Comparison of ENCODE assay signal across 1 cellular context in the genomic region with DNA sequence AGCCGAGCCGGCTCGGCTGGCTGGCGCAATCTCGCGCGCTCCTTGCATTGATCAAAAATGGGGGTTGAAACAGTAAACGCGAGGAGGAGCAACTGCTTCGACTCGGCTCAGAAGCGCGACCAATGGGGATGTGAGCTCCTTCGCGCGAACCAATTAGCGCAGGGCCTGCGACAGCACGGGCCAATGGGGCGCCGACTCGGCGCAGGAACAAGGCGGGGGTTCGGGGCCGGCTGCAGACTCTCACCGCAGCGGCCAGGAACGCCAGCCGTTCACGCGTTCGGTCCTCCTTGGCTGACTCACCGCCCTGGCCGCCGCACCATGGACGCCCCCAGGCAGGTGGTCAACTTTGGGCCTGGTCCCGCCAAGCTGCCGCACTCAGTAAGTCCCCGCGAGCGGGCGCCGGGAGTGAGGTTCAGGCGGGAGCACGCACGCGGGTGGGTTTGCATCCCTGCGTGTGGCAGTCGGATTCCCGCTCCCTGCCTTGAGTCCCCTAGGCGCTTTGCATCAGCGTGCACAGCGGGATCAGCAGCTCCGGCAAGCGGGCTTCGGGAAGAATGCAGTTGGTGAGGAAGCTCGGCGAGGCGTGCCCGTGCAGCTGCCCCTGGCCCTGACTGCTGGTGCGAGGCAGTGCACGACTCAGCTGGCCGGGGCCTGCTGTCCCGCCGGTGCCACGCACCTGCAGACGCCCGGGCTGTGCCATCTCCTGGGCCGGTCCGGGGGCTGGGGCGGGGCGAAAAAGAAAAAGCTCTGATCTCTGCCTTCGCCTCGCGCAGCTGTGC.
TF ChIP-seq lines count a peak whose summit lies in the region.

A gene (plus strand): TSS at position 233 of the 779 bp plus-strand sequence. CDS start 86 bp downstream, at position 319.

TF ChIP-seq in HepG2, 621 proteins besides CTCF, POLR2A, EP300 and RAD21 (continued from another document and continues in another):
- TF ChIP-seq, protein P1, sequence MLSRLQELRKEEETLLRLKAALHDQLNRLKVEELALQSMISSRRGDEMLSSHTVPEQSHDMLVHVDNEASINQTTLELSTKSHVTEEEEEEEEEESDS (CRISPR knock-in tag; IDR thresholded peaks at IDR 0.05; ENCODE audit: borderline replicate concordance), result 0 out of 2 replicates have a peak, but pooled peaks have one; percentile 72
- TF ChIP-seq, protein P2, sequence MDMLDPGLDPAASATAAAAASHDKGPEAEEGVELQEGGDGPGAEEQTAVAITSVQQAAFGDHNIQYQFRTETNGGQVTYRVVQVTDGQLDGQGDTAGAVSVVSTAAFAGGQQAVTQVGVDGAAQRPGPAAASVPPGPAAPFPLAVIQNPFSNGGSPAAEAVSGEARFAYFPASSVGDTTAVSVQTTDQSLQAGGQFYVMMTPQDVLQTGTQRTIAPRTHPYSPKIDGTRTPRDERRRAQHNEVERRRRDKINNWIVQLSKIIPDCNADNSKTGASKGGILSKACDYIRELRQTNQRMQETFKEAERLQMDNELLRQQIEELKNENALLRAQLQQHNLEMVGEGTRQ (IDR thresholded peaks at IDR 0.05; ENCODE audit: low read depth, low read length), result no peak
- TF ChIP-seq, protein P2 (CRISPR knock-in tag; IDR thresholded peaks at IDR 0.05; ENCODE audit: borderline replicate concordance), result peak; percentile 49; the same call in 1 of the 2 replicates
- TF ChIP-seq ZNF777 (CRISPR knock-in tag; IDR thresholded peaks at IDR 0.05), result 0 out of 2 replicates have a peak, but pooled peaks have one; percentile 30
- TF ChIP-seq ZNF720 (CRISPR knock-in tag; IDR thresholded peaks at IDR 0.05), result no peak
- TF ChIP-seq, protein P3, sequence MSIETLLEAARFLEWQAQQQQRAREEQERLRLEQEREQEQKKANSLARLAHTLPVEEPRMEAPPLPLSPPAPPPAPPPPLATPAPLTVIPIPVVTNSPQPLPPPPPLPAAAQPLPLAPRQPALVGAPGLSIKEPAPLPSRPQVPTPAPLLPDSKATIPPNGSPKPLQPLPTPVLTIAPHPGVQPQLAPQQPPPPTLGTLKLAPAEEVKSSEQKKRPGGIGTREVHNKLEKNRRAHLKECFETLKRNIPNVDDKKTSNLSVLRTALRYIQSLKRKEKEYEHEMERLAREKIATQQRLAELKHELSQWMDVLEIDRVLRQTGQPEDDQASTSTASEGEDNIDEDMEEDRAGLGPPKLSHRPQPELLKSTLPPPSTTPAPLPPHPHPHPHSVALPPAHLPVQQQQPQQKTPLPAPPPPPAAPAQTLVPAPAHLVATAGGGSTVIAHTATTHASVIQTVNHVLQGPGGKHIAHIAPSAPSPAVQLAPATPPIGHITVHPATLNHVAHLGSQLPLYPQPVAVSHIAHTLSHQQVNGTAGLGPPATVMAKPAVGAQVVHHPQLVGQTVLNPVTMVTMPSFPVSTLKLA (IDR thresholded peaks at IDR 0.05), result no peak
- TF ChIP-seq, protein P4, sequence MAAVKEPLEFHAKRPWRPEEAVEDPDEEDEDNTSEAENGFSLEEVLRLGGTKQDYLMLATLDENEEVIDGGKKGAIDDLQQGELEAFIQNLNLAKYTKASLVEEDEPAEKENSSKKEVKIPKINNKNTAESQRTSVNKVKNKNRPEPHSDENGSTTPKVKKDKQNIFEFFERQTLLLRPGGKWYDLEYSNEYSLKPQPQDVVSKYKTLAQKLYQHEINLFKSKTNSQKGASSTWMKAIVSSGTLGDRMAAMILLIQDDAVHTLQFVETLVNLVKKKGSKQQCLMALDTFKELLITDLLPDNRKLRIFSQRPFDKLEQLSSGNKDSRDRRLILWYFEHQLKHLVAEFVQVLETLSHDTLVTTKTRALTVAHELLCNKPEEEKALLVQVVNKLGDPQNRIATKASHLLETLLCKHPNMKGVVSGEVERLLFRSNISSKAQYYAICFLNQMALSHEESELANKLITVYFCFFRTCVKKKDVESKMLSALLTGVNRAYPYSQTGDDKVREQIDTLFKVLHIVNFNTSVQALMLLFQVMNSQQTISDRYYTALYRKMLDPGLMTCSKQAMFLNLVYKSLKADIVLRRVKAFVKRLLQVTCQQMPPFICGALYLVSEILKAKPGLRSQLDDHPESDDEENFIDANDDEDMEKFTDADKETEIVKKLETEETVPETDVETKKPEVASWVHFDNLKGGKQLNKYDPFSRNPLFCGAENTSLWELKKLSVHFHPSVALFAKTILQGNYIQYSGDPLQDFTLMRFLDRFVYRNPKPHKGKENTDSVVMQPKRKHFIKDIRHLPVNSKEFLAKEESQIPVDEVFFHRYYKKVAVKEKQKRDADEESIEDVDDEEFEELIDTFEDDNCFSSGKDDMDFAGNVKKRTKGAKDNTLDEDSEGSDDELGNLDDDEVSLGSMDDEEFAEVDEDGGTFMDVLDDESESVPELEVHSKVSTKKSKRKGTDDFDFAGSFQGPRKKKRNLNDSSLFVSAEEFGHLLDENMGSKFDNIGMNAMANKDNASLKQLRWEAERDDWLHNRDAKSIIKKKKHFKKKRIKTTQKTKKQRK (IDR thresholded peaks at IDR 0.05; ENCODE audit: low read length), result no peak
- TF ChIP-seq BHLHE40 (IDR thresholded peaks at IDR 0.05; ENCODE audit: low read length), result no peak
- peak; percentile 43; the same call in 1 of the 2 replicates for TF ChIP-seq MED1 (CRISPR knock-in tag; IDR thresholded peaks at IDR 0.05)
- 0 out of 2 replicates have a peak, but pooled peaks have one; percentile 31 for TF ChIP-seq ZKSCAN8 (CRISPR knock-in tag; IDR thresholded peaks at IDR 0.05; ENCODE audit: borderline replicate concordance)
- no peak for TF ChIP-seq CBX2 (IDR thresholded peaks at IDR 0.05; ENCODE audit: low read depth, low read length)
- no peak for TF ChIP-seq CBX2 (CRISPR knock-in tag; IDR thresholded peaks at IDR 0.05; ENCODE audit: low read depth)
- TF ChIP-seq, protein P5, sequence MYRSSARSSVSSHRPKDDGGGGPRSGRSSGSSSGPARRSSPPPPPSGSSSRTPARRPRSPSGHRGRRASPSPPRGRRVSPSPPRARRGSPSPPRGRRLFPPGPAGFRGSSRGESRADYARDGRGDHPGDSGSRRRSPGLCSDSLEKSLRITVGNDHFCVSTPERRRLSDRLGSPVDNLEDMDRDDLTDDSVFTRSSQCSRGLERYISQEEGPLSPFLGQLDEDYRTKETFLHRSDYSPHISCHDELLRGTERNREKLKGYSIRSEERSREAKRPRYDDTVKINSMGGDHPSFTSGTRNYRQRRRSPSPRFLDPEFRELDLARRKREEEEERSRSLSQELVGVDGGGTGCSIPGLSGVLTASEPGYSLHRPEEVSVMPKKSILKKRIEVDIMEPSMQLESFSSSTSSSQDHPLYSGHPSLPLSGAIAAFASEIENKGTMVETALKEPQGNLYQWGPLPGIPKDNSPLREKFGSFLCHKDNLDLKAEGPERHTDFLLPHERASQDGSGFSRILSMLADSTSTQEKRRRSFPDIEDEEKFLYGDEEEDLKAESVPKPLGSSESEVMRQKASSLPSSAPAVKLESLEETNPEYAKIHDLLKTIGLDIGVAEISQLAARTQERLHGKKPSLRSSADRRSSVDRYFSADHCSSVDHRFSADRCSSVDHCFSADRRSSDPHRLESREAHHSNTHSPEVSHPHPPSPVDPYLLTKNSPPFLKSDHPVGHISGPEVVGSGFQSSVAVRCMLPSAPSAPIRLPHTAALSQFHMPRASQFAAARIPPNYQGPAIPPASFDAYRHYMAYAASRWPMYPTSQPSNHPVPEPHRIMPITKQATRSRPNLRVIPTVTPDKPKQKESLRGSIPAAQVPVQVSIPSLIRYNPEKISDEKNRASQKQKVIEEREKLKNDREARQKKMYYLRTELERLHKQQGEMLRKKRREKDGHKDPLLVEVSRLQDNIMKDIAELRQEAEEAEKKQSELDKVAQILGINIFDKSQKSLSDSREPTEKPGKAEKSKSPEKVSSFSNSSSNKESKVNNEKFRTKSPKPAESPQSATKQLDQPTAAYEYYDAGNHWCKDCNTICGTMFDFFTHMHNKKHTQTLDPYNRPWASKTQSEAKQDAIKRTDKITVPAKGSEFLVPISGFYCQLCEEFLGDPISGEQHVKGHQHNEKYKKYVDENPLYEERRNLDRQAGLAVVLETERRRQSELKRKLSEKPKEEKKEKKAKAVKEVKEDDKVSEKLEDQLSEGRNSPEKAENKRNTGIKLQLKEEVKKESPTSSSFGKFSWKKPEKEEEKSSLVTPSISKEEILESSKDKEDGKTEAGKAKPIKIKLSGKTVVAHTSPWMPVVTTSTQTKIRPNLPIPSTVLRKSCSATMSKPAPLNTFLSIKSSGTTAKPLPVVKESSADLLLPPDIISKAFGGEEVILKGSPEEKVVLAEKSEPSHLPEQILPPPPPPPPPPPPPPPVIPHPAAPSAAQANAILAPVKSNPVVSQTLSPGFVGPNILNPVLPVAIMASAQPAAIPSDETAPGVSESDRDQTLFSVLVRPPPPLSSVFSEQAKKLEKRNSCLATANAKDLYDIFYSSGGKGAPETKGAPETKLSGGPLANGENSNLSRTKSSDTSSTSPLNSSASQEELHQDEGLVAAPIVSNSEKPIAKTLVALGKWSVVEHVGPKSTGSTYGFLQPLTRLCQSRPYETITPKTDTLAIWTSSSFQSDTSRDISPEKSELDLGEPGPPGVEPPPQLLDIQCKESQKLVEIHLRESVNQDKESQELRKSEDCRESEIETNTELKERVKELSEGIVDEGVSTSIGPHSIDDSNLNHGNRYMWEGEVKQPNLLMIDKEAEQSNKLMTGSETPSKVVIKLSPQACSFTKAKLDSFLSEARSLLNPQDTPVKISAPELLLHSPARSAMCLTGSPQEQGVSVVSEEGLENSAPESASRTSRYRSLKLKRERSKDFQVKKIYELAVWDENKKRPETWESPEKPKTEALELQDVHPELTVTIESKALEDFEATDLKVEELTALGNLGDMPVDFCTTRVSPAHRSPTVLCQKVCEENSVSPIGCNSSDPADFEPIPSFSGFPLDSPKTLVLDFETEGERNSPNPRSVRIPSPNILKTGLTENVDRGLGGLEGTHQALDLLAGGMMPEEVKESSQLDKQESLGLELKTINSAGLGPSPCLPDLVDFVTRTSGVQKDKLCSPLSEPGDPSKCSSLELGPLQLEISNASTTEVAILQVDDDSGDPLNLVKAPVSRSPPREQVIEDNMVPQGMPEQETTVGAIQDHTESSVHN (CRISPR knock-in tag; IDR thresholded peaks at IDR 0.05), result 0 out of 2 replicates have a peak, but pooled peaks have one; percentile 12
- TF ChIP-seq, protein P6, sequence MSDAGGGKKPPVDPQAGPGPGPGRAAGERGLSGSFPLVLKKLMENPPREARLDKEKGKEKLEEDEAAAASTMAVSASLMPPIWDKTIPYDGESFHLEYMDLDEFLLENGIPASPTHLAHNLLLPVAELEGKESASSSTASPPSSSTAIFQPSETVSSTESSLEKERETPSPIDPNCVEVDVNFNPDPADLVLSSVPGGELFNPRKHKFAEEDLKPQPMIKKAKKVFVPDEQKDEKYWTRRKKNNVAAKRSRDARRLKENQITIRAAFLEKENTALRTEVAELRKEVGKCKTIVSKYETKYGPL (CRISPR knock-in tag; IDR thresholded peaks at IDR 0.05), result peak; percentile 69
- peak; percentile 98 for TF ChIP-seq RFXAP (CRISPR knock-in tag; IDR thresholded peaks at IDR 0.05; ENCODE audit: borderline replicate concordance)
- TF ChIP-seq, protein P7, sequence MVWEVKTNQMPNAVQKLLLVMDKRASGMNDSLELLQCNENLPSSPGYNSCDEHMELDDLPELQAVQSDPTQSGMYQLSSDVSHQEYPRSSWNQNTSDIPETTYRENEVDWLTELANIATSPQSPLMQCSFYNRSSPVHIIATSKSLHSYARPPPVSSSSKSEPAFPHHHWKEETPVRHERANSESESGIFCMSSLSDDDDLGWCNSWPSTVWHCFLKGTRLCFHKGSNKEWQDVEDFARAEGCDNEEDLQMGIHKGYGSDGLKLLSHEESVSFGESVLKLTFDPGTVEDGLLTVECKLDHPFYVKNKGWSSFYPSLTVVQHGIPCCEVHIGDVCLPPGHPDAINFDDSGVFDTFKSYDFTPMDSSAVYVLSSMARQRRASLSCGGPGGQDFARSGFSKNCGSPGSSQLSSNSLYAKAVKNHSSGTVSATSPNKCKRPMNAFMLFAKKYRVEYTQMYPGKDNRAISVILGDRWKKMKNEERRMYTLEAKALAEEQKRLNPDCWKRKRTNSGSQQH (CRISPR knock-in tag; IDR thresholded peaks at IDR 0.05; ENCODE audit: low read depth), result peak; percentile 61; the same call in 1 of the 2 replicates
- TF ChIP-seq ZNF782 (CRISPR knock-in tag; IDR thresholded peaks at IDR 0.05; ENCODE audit: borderline replicate concordance), result no peak
- TF ChIP-seq CEBPB (IDR thresholded peaks at IDR 0.05; ENCODE audit: borderline replicate concordance, low read depth, low read length), result peak; percentile 96
- no peak; the same call in 1 of the 2 replicates for TF ChIP-seq ZNF292 (CRISPR knock-in tag; IDR thresholded peaks at IDR 0.05; ENCODE audit: borderline replicate concordance, low read depth)
- no peak for TF ChIP-seq ZSCAN25 (CRISPR knock-in tag; IDR thresholded peaks at IDR 0.05)
- no peak for TF ChIP-seq ZSCAN29 (CRISPR knock-in tag; conservative IDR thresholded peaks at IDR 0.05)
- no peak for TF ChIP-seq ZNF781 (CRISPR knock-in tag; IDR thresholded peaks at IDR 0.05; ENCODE audit: borderline replicate concordance, not compliant biosample characterization)
- peak; percentile 67; the same call in 1 of the 2 replicates for TF ChIP-seq ZNF558 (CRISPR knock-in tag; IDR thresholded peaks at IDR 0.05; ENCODE audit: borderline replicate concordance)
- TF ChIP-seq, protein P8, sequence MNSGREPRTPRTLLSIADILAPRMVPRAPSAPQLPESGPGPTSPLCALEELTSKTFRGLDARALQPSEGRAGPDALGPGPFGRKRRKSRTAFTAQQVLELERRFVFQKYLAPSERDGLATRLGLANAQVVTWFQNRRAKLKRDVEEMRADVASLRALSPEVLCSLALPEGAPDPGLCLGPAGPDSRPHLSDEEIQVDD (CRISPR knock-in tag; IDR thresholded peaks at IDR 0.05; ENCODE audit: borderline replicate concordance), result no peak
